In genomic region chr7:143321734-143322133, GRCh38 we compare ENCODE assay signal across 11 cellular contexts. TPM values are rescaled to one million over a fixed set of nuclear protein-coding genes. Genes with fewer than 3 reads are reported as not detected.
DNase-seq lines count a peak whose midpoint lies in the region; TF ChIP-seq lines count a peak whose summit lies in the region.
"Had no signal": no experiment of that assay in that cellular context is flagged by ENCODE, and none has a peak within 500 bp of the region (broad histone marks: within the 10 kb centered on the region; RNA-seq: fewer than 3 reads in every experiment).

No MANE protein-coding gene starts in this region.

- H3K27ac ChIP-seq in vagina: no peak overlapping the region
- H3K27ac ChIP-seq: neural progenitor cell had no signal

- intact Hi-C loops in vagina (cut with DNase I): no loop called here

- TF ChIP-seq POLR2A in vagina (IDR thresholded peaks at IDR 0.05): no peak

- DNase-seq in DMS53 (lab: John Stamatoyannopoulos, UW) (peak; percentile 49), DMS53 treated with DMSO at 0.1 percent for 48 hours (lab: John Stamatoyannopoulos, UW; ENCODE audit: unreplicated experiment) (no peak), choroid plexus epithelial cell (ENCODE audit: low read depth) (no peak), retinal pigment epithelial cell (ENCODE audit: low read depth) (no peak), occipital lobe (lab: John Stamatoyannopoulos, UW) (no peak), vagina (ENCODE audit: extremely low spot score in 2 of 2) (no peak)
- DNase-seq: activated CD4-positive, CD25-positive, alpha-beta regulatory T cell; HCEC 1CT; heart right ventricle had no signal

- no peaks in the 10 kb centered on the region for H3K27me3 ChIP-seq in vagina
- H3K27me3 ChIP-seq: heart right ventricle, neural progenitor cell had no signal

- H3K9me3 ChIP-seq in vagina: no peaks in the 10 kb centered on the region
- H3K9me3 ChIP-seq: heart right ventricle had no signal

- peaks cover 15% of the 10 kb centered on the region for H3K4me1 ChIP-seq in vagina
- H3K4me1 ChIP-seq: neural progenitor cell had no signal

- H3K36me3 ChIP-seq in vagina: no peaks in the 10 kb centered on the region
- H3K36me3 ChIP-seq: heart right ventricle, neural progenitor cell had no signal

- no peak overlapping the region for H3K4me3 ChIP-seq in choroid plexus epithelial cell (ENCODE audit: low read depth, low read length)
- H3K4me3 ChIP-seq in retinal pigment epithelial cell (ENCODE audit: low read length): no peak overlapping the region
- H3K4me3 ChIP-seq in vagina: no peak overlapping the region
- H3K4me3 ChIP-seq: heart right ventricle, neural progenitor cell had no signal

- peak; percentile 29 for TF ChIP-seq CTCF in choroid plexus epithelial cell (conservative IDR thresholded peaks at IDR 0.05; ENCODE audit: low read depth, low read length)
- peak; percentile 32 for TF ChIP-seq CTCF in retinal pigment epithelial cell (conservative IDR thresholded peaks at IDR 0.05; ENCODE audit: low read depth, low read length)
- no peak for TF ChIP-seq CTCF in vagina (IDR thresholded peaks at IDR 0.05)

RNA-seq across cellular contexts. Expression of gene CLCN1, which starts 5.8 kb away (rescaled TPM):
- total RNA-seq in occipital lobe: under 0.01 TPM
- total RNA-seq in vagina: not detected
- total RNA-seq: A172, heart right ventricle had no signal

RNA-seq across cellular contexts. Expression of gene CASP2, which starts 33.6 kb away (rescaled TPM):
- total RNA-seq in occipital lobe: 20.7 TPM
- 24.8 TPM for total RNA-seq in vagina

RNA-seq across cellular contexts. Expression of gene TMEM139, which starts 37.0 kb away (rescaled TPM):
- total RNA-seq in occipital lobe: 0.31 TPM
- not detected for total RNA-seq in vagina

RNA-seq across cellular contexts. Expression of gene FAM131B, which starts 40.8 kb away (rescaled TPM):
- total RNA-seq in occipital lobe (91.1 TPM), vagina (1.5 TPM)

RNA-seq across cellular contexts. Expression of gene GSTK1, which starts 58.5 kb away (rescaled TPM):
- total RNA-seq in occipital lobe (36.0 TPM), vagina (127 TPM)

Comparison
In these comparisons a context has a peak if more than half of its experiments do, and no peak if none do; other contexts are left out.
1. CTCF ChIP-seq: peak in choroid plexus epithelial cell (single experiment) and retinal pigment epithelial cell (single experiment); none in vagina (0 of 3).